In genomic region chr2:54207666-54208195, GRCh38 we compare ENCODE assay signal across 10 cellular contexts. TPM values are rescaled to one million over a fixed set of nuclear protein-coding genes. Genes with fewer than 3 reads are reported as not detected.
DNase-seq lines count a peak whose midpoint lies in the region; ATAC-seq, FAIRE-seq and TF ChIP-seq lines count a peak whose summit lies in the region.
"Had no signal": no experiment of that assay in that cellular context is flagged by ENCODE, and none has a peak within 500 bp of the region (broad histone marks: within the 10 kb centered on the region; RNA-seq: fewer than 3 reads in every experiment).

No MANE protein-coding gene starts in this region.

- FAIRE-seq in endometrium (lab: Jason Lieb, UNC) = peak; percentile 86
- FAIRE-seq in GM12892 (lab: Jason Lieb, UNC) = no peak

- H3K4me3 ChIP-seq in SJCRH30 (no peak overlapping the region), liver (ENCODE audit: low read depth in 1 of 3, low read length in 3 of 3) (no peak overlapping the region), subcutaneous abdominal adipose tissue (ENCODE audit: low read depth in 1 of 5, low read length in 5 of 5) (peak overlapping the region in 1 of 5 donors; percentile 13)
- H3K4me3 ChIP-seq: cardiac muscle cell had no signal

- no peak for TF ChIP-seq CTCF in liver (IDR thresholded peaks at IDR 0.05; ENCODE audit: low read depth, low read length, missing input control)

- 20% methylated on average over 3 of the region's 3 CpGs for WGBS in liver

- H3K9me3 ChIP-seq in SJCRH30 (replicated peaks) = no peaks in the 10 kb centered on the region
- H3K9me3 ChIP-seq in liver (ENCODE audit: control insufficient read depth in 4 of 4, low read length in 3 of 4) = no peaks in the 10 kb centered on the region
- H3K9me3 ChIP-seq in subcutaneous abdominal adipose tissue (ENCODE audit: control insufficient read depth in 5 of 5, low read length in 5 of 5) = peaks cover 0 to 3% (median 0%) of the 10 kb centered on the region in 5 donors

- TF ChIP-seq POLR2A in GM12892 (IDR thresholded peaks at IDR 0.05; ENCODE audit: low read depth, low read length) = no peak

- H3K36me3 ChIP-seq in SJCRH30 (no peaks in the 10 kb centered on the region), liver (ENCODE audit: control insufficient read depth in 4 of 4, insufficient read depth in 3 of 4, low read depth in 1 of 4, low read length in 3 of 4) (no peaks in the 10 kb centered on the region), subcutaneous abdominal adipose tissue (ENCODE audit: control insufficient read depth in 5 of 5, insufficient read depth in 5 of 5, low read length in 5 of 5) (no peaks in the 10 kb centered on the region)
- H3K36me3 ChIP-seq: cardiac muscle cell had no signal

- ATAC-seq in HG03571 (IDR thresholded peaks at IDR 0.05; ENCODE audit: unreplicated experiment) = no peak
- ATAC-seq in GM18517 (IDR thresholded peaks at IDR 0.05; ENCODE audit: unreplicated experiment) = no peak

- TF ChIP-seq RAD21 in liver (IDR thresholded peaks at IDR 0.05) = peak; percentile 18 to 43

- H3K27me3 ChIP-seq in SJCRH30 = no peaks in the 10 kb centered on the region
- H3K27me3 ChIP-seq in liver (ENCODE audit: control insufficient read depth in 4 of 4, insufficient read depth in 4 of 4, low read length in 3 of 4) = no peaks in the 10 kb centered on the region
- H3K27me3 ChIP-seq in subcutaneous abdominal adipose tissue (ENCODE audit: control insufficient read depth in 5 of 5, insufficient read depth in 4 of 5, low read length in 5 of 5) = no peaks in the 10 kb centered on the region
- H3K27me3 ChIP-seq: cardiac muscle cell had no signal

- H3K27ac ChIP-seq in SJCRH30 (peak overlapping the region; percentile 3; the same call in 1 of the 2 replicates), liver (ENCODE audit: low read depth in 1 of 2, low read length in 2 of 2) (peak overlapping the region in 1 of 2 donors; percentile 26), subcutaneous abdominal adipose tissue (ENCODE audit: low read depth, low read length) (peak overlapping the region; percentile 86)
- H3K27ac ChIP-seq: cardiac muscle cell had no signal

- H3K9ac ChIP-seq in liver (ENCODE audit: low read depth in 1 of 2, low read length in 2 of 2) (no peak overlapping the region), subcutaneous abdominal adipose tissue (ENCODE audit: low read length in 5 of 5) (peak overlapping the region in 1 of 5 donors; percentile 11)

- DNase-seq in SJCRH30 (peak in 1 of 2 experiments; percentile 44), GM12892 (ENCODE audit: insufficient read length) (no peak), DMS153 treated with DMSO at 0.1 percent for 48 hours (lab: John Stamatoyannopoulos, UW; ENCODE audit: unreplicated experiment) (no peak)
- DNase-seq: NCI-H1092 treated with DMSO at 0.1 percent for 48 hours had no signal

- H3K4me1 ChIP-seq in SJCRH30 (peaks cover 32% of the 10 kb centered on the region), liver (ENCODE audit: control insufficient read depth in 4 of 4, insufficient read depth in 4 of 4, low read length in 3 of 4) (peaks cover 3 to 11% (median 7%) of the 10 kb centered on the region in 4 donors), subcutaneous abdominal adipose tissue (ENCODE audit: control insufficient read depth in 5 of 5, insufficient read depth in 5 of 5, low read length in 5 of 5) (peaks cover 0 to 45% (median 29%) of the 10 kb centered on the region in 5 donors)

TF ChIP-seq in liver, 16 proteins besides CTCF, POLR2A, EP300 and RAD21:
- no peak for TF ChIP-seq HNF4G (IDR thresholded peaks at IDR 0.05)
- TF ChIP-seq, protein P1, sequence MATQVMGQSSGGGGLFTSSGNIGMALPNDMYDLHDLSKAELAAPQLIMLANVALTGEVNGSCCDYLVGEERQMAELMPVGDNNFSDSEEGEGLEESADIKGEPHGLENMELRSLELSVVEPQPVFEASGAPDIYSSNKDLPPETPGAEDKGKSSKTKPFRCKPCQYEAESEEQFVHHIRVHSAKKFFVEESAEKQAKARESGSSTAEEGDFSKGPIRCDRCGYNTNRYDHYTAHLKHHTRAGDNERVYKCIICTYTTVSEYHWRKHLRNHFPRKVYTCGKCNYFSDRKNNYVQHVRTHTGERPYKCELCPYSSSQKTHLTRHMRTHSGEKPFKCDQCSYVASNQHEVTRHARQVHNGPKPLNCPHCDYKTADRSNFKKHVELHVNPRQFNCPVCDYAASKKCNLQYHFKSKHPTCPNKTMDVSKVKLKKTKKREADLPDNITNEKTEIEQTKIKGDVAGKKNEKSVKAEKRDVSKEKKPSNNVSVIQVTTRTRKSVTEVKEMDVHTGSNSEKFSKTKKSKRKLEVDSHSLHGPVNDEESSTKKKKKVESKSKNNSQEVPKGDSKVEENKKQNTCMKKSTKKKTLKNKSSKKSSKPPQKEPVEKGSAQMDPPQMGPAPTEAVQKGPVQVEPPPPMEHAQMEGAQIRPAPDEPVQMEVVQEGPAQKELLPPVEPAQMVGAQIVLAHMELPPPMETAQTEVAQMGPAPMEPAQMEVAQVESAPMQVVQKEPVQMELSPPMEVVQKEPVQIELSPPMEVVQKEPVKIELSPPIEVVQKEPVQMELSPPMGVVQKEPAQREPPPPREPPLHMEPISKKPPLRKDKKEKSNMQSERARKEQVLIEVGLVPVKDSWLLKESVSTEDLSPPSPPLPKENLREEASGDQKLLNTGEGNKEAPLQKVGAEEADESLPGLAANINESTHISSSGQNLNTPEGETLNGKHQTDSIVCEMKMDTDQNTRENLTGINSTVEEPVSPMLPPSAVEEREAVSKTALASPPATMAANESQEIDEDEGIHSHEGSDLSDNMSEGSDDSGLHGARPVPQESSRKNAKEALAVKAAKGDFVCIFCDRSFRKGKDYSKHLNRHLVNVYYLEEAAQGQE (IDR thresholded peaks at IDR 0.05) = peak; percentile 20
- TF ChIP-seq ATF3 (IDR thresholded peaks at IDR 0.05) = no peak
- TF ChIP-seq ZBTB33 (IDR thresholded peaks at IDR 0.05) = peak; percentile 24
- TF ChIP-seq GABPA (IDR thresholded peaks at IDR 0.05 in 1 of 2, conservative IDR thresholded peaks at IDR 0.05 in 1 of 2) = no peak
- TF ChIP-seq RXRA (IDR thresholded peaks at IDR 0.05) = peak; percentile 53 to 78
- peak; percentile 49 for TF ChIP-seq YY1 (IDR thresholded peaks at IDR 0.05)
- peak; percentile 43 for TF ChIP-seq SP1 (IDR thresholded peaks at IDR 0.05)
- peak; percentile 20 for TF ChIP-seq MAX (IDR thresholded peaks at IDR 0.05)
- no peak for TF ChIP-seq FOXA1 (IDR thresholded peaks at IDR 0.05)
- TF ChIP-seq TAF1 (conservative IDR thresholded peaks at IDR 0.05) = no peak
- TF ChIP-seq NR2F2 (IDR thresholded peaks at IDR 0.05) = peak; percentile 72
- peak in 1 of 2 donors; percentile 53 for TF ChIP-seq JUND (IDR thresholded peaks at IDR 0.05)
- TF ChIP-seq EGR1 (IDR thresholded peaks at IDR 0.05; ENCODE audit: low read depth in 2 of 2) = no peak
- TF ChIP-seq HNF4A (conservative IDR thresholded peaks at IDR 0.05) = peak; percentile 48 to 64
- no peak for TF ChIP-seq FOXA2 (IDR thresholded peaks at IDR 0.05)
TF ChIP-seq in liver: peak in this region for 9.

RNA-seq across cellular contexts. Expression of gene TSPYL6, which starts 48.3 kb away (rescaled TPM):
- 0.03 and 0.10 TPM in 2 replicates for total RNA-seq in SJCRH30 (2014; rRNA removed; shearing (Covaris generic))
- total RNA-seq in liver = under 1 TPM in 1 of 2 donors, not detected in 1; under 0.01 TPM
- under 1 TPM in 1 of 2 donors, not detected in 1; 0.04 TPM for polyA plus RNA-seq in liver
- polyA plus RNA-seq in GM12892 (2012; ENCODE audit: missing spikeins) = not detected
- total RNA-seq: cardiac muscle cell had no signal
- polyA plus RNA-seq: cardiac muscle cell had no signal
